38 cellular contexts compared by ENCODE assay signal in genomic region chr2:529852-530251, GRCh38.
"Had no signal": no experiment of that assay in that cellular context is flagged by ENCODE, and none has a peak within 500 bp of the region (broad histone marks: within the 10 kb centered on the region; RNA-seq: fewer than 3 reads in every experiment).

No MANE protein-coding gene starts in this region.

- H3K9me3 ChIP-seq: ascending aorta, body of pancreas had no signal

- H3K4me3 Mint-ChIP-seq: activated naive CD4-positive, alpha-beta T cell treated with anti-CD3 and anti-CD28 coated beads for 36 hours; activated naive CD4-positive, alpha-beta T cell treated with anti-CD3 and anti-CD28 coated beads, Interleukin-2, amount 10 ng/mL, durations not matched to agents 7 days and 5 days; activated naive CD4-positive, alpha-beta T cell treated with anti-CD3 and anti-CD28 coated beads, Interleukin-2, amount 50 U/mL, for 24 hours; activated naive CD8-positive, alpha-beta T cell; activated naive CD8-positive, alpha-beta T cell treated with anti-CD3 and anti-CD28 coated beads for 36 hours; activated naive CD8-positive, alpha-beta T cell treated with anti-CD3 and anti-CD28 coated beads, Interleukin-2, amount 10 ng/mL, durations not matched to agents 7 days and 5 days; activated naive CD8-positive, alpha-beta T cell treated with anti-CD3 and anti-CD28 coated beads, Interleukin-2, amount 50 U/mL, for 24 hours; activated T-cell treated with anti-CD3 and anti-CD28 coated beads, Interleukin-2, amount 50 U/mL, for 24 hours; activated T-cell treated with anti-CD3 and anti-CD28 coated beads, Interleukin-2, amount 50 U/mL, for 4 hours; activated T-cell treated with anti-CD3 and anti-CD28 coated beads, Interleukin-2, amount 50 U/mL, for 72 hours; activated T-helper 1 cell treated with anti-CD3 and anti-CD28 coated beads, Interleukin-12 subunit alpha, Interleukin-12 subunit beta, Interleukin-2, Interleukin-4 antibody, amounts not matched to agents 30 ng/mL and 10 ng/mL and 1 ng/mL, durations not matched to agents 14 hours and 24 hours and 36 hours; activated T-helper 17 cell treated with anti-CD3 and anti-CD28 coated beads, Interleukin-2, amount 50 U/mL, for 72 hours; brain; central memory CD8-positive, alpha-beta T cell had no signal

- H3K27ac Mint-ChIP-seq: activated naive CD4-positive, alpha-beta T cell treated with anti-CD3 and anti-CD28 coated beads for 36 hours; activated naive CD4-positive, alpha-beta T cell treated with anti-CD3 and anti-CD28 coated beads, Interleukin-2, amount 10 ng/mL, durations not matched to agents 7 days and 5 days; activated naive CD4-positive, alpha-beta T cell treated with anti-CD3 and anti-CD28 coated beads, Interleukin-2, amount 50 U/mL, for 24 hours; activated naive CD4-positive, alpha-beta T cell treated with anti-CD3 and anti-CD28 coated beads, Interleukin-2, amount 50 U/mL, for 72 hours; activated naive CD8-positive, alpha-beta T cell; activated naive CD8-positive, alpha-beta T cell treated with anti-CD3 and anti-CD28 coated beads for 36 hours; activated naive CD8-positive, alpha-beta T cell treated with anti-CD3 and anti-CD28 coated beads, Interleukin-2, amount 10 ng/mL, durations not matched to agents 7 days and 5 days; activated naive CD8-positive, alpha-beta T cell treated with anti-CD3 and anti-CD28 coated beads, Interleukin-2, amount 50 U/mL, for 24 hours; activated T-cell treated with anti-CD3 and anti-CD28 coated beads, Interleukin-2, amount 50 U/mL, for 24 hours; activated T-cell treated with anti-CD3 and anti-CD28 coated beads, Interleukin-2, amount 50 U/mL, for 72 hours; activated T-helper 1 cell treated with anti-CD3 and anti-CD28 coated beads, Interleukin-12 subunit alpha, Interleukin-12 subunit beta, Interleukin-2, Interleukin-4 antibody, amounts not matched to agents 30 ng/mL and 10 ng/mL and 1 ng/mL, durations not matched to agents 14 hours and 24 hours and 36 hours; activated T-helper 17 cell treated with anti-CD3 and anti-CD28 coated beads, Interleukin-2, amount 50 U/mL, for 72 hours; activated T-helper 2 cell treated with anti-CD3 and anti-CD28 coated beads, Interferon-gamma antibody, Interleukin-2, Interleukin-4, amounts not matched to agents 10 μg/mL and 5 μg/mL and 100 μg/mL, durations not matched to agents 14 hours and 24 hours and 36 hours; brain had no signal

- H3K4me1 Mint-ChIP-seq: activated naive CD4-positive, alpha-beta T cell treated with anti-CD3 and anti-CD28 coated beads, Interleukin-2, amount 10 ng/mL, durations not matched to agents 7 days and 5 days; activated naive CD4-positive, alpha-beta T cell treated with anti-CD3 and anti-CD28 coated beads, Interleukin-2, amount 50 U/mL, for 24 hours; activated naive CD8-positive, alpha-beta T cell treated with anti-CD3 and anti-CD28 coated beads for 36 hours; activated naive CD8-positive, alpha-beta T cell treated with anti-CD3 and anti-CD28 coated beads, Interleukin-2, amount 10 ng/mL, durations not matched to agents 7 days and 5 days; activated naive CD8-positive, alpha-beta T cell treated with anti-CD3 and anti-CD28 coated beads, Interleukin-2, amount 50 U/mL, for 24 hours; activated T-helper 17 cell treated with anti-CD3 and anti-CD28 coated beads, Interleukin-2, amount 50 U/mL, for 72 hours; brain; central memory CD8-positive, alpha-beta T cell had no signal

- H3K27me3 ChIP-seq: adrenal gland, ascending aorta, body of pancreas, brain microvascular endothelial cell, cardiac muscle cell had no signal

- H3K4me1 ChIP-seq: adrenal gland, ascending aorta, body of pancreas, breast epithelium had no signal

- DNase-seq: activated effector memory CD4-positive, alpha-beta T cell treated with anti-CD3 and anti-CD28 coated beads, Interleukin-2, amount 50 U/mL, for 16 hours; activated effector memory CD4-positive, alpha-beta T cell treated with Interleukin-2 at 50 U/mL for 16 hours; activated gamma-delta T cell; activated gamma-delta T cell treated with Interleukin-2 at 50 U/mL for 16 hours; activated naive CD4-positive, alpha-beta T cell; activated naive CD4-positive, alpha-beta T cell treated with anti-CD3 and anti-CD28 coated beads for 36 hours; activated naive CD4-positive, alpha-beta T cell treated with anti-CD3 and anti-CD28 coated beads, Interleukin-2, amount 10 ng/mL, durations not matched to agents 7 days and 5 days; activated naive CD4-positive, alpha-beta T cell treated with anti-CD3 and anti-CD28 coated beads, Interleukin-2, amount 50 U/mL, for 16 hours; activated naive CD4-positive, alpha-beta T cell treated with Interleukin-2 at 50 U/mL for 16 hours; activated naive CD8-positive, alpha-beta T cell treated with anti-CD3 and anti-CD28 coated beads for 36 hours; activated naive CD8-positive, alpha-beta T cell treated with anti-CD3 and anti-CD28 coated beads, Interleukin-2, amount 10 ng/mL, durations not matched to agents 7 days and 5 days; activated naive CD8-positive, alpha-beta T cell treated with anti-CD3 and anti-CD28 coated beads, Interleukin-2, amount 50 U/mL, for 24 hours; activated T-cell treated with anti-CD3 and anti-CD28 coated beads, Interleukin-2, amount 50 U/mL, for 24 hours; activated T-cell treated with anti-CD3 and anti-CD28 coated beads, Interleukin-2, amount 50 U/mL, for 4 hours; activated T-cell treated with anti-CD3 and anti-CD28 coated beads, Interleukin-2, amount 50 U/mL, for 48 hours; activated T-cell treated with anti-CD3 and anti-CD28 coated beads, Interleukin-2, amount 50 U/mL, for 72 hours; adrenal gland; amygdala; anterior cingulate cortex; aorta; body of pancreas; caudate nucleus; central memory CD4-positive, alpha-beta T cell; cerebellar nuclear complex had no signal

- H3K36me3 ChIP-seq: adrenal gland, ascending aorta, brain microvascular endothelial cell, breast epithelium, cardiac muscle cell had no signal

- H3K4me3 ChIP-seq: adrenal gland, ascending aorta, body of pancreas, breast epithelium, cardiac muscle cell had no signal

- H3K9me3 Mint-ChIP-seq: activated naive CD4-positive, alpha-beta T cell treated with anti-CD3 and anti-CD28 coated beads, Interleukin-2, amount 10 ng/mL, durations not matched to agents 7 days and 5 days; activated naive CD4-positive, alpha-beta T cell treated with anti-CD3 and anti-CD28 coated beads, Interleukin-2, amount 50 U/mL, for 24 hours; activated naive CD8-positive, alpha-beta T cell treated with anti-CD3 and anti-CD28 coated beads, Interleukin-2, amount 10 ng/mL, durations not matched to agents 7 days and 5 days; central memory CD8-positive, alpha-beta T cell had no signal

- FAIRE-seq: astrocyte, bronchial epithelial cell had no signal

- H3K27ac ChIP-seq: adrenal gland, ascending aorta, body of pancreas, brain microvascular endothelial cell, breast epithelium, cardiac muscle cell had no signal

- ATAC-seq: activated T-cell treated with anti-CD3 and anti-CD28 coated beads, Interleukin-2, amount 50 U/mL, for 4 hours; activated T-helper 17 cell treated with anti-CD3 and anti-CD28 coated beads, Interleukin-2, amount 50 U/mL, for 72 hours; body of pancreas had no signal

- H3K36me3 Mint-ChIP-seq: activated naive CD4-positive, alpha-beta T cell treated with anti-CD3 and anti-CD28 coated beads, Interleukin-2, amount 10 ng/mL, durations not matched to agents 7 days and 5 days; activated naive CD8-positive, alpha-beta T cell; activated naive CD8-positive, alpha-beta T cell treated with anti-CD3 and anti-CD28 coated beads for 36 hours; activated naive CD8-positive, alpha-beta T cell treated with anti-CD3 and anti-CD28 coated beads, Interleukin-2, amount 10 ng/mL, durations not matched to agents 7 days and 5 days; brain had no signal
